Comparison of ENCODE assay signal across 1 cellular context in genomic region chr7:127150543-127150942, GRCh38.
TF ChIP-seq lines count a peak whose summit lies in the region.

No MANE protein-coding gene starts in this region.

TF ChIP-seq in WTC11, 78 proteins besides CTCF, POLR2A, EP300 and RAD21 (continued from another document):
- TF ChIP-seq ZNF317 (CRISPR knock-in tag; IDR thresholded peaks at IDR 0.05; ENCODE audit: borderline replicate concordance, low read depth) (no peak), ZNF396 (CRISPR knock-in tag; IDR thresholded peaks at IDR 0.05; ENCODE audit: borderline replicate concordance) (no peak), TEAD1 (CRISPR knock-in tag; IDR thresholded peaks at IDR 0.05) (no peak), NFE2L1 (CRISPR knock-in tag; IDR thresholded peaks at IDR 0.05) (no peak), ZNF425 (CRISPR knock-in tag; conservative IDR thresholded peaks at IDR 0.05) (no peak)
